Comparison of ENCODE assay signal across 10 cellular contexts in the genomic region with DNA sequence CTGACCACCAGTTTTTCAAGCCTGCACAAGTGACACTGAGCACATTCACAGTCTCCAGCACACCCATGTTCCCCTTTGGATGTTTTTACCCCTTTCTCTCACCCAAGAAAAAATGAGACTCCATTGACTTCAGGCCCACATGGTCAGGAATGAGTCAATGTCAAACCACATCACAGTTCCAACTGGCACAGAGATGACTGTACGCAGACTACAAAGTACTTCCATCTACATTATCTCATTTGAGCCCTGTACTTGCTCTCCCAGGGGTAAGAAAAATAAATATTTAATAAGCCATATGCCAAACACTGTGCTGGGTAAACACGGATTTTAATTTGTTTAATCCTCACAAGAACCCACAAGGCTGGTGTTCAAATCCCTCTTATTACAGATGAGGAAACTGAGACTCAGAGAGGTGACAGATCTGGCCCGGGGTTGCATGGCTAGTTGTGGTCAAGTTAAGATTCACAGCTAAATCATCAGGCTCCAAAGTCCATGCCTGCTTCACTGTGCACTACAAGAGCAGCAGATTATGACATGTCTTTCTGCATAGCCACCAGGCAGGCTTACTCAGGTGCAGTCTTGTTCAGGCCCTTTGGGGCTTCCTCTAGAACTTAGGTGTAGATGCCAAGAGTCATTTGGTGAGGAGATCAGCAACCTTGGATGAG.
DNase-seq lines count a peak whose midpoint lies in the region; ATAC-seq lines count a peak whose summit lies in the region.
"Had no signal": no experiment of that assay in that cellular context is flagged by ENCODE, and none has a peak within 500 bp of the region (broad histone marks: within the 10 kb centered on the region; RNA-seq: fewer than 3 reads in every experiment).

No MANE protein-coding gene starts in this region.

- no peaks in the 10 kb centered on the region for H3K36me3 ChIP-seq in mesendoderm (ENCODE audit: control insufficient read depth, insufficient read depth, low read length)

- no peak overlapping the region for H2BK120ac ChIP-seq in mesendoderm (ENCODE audit: low read depth, low read length)

- no peak overlapping the region for H3K18ac ChIP-seq in mesendoderm (ENCODE audit: low read length)

- no peak overlapping the region for H3K4me2 ChIP-seq in mesendoderm (ENCODE audit: low read length)

- H2BK5ac ChIP-seq in mesendoderm (ENCODE audit: low read length), result no peak overlapping the region

- H4K5ac ChIP-seq in mesendoderm (ENCODE audit: low read length), result no peak overlapping the region

- H2BK15ac ChIP-seq in mesendoderm (replicated peaks; ENCODE audit: low read depth), result no peak overlapping the region

- H4K8ac ChIP-seq in mesendoderm (ENCODE audit: low read depth, low read length), result no peak overlapping the region

- no peak overlapping the region for H3K23ac ChIP-seq in mesendoderm (ENCODE audit: low read length)

- H3K79me1 ChIP-seq in mesendoderm (ENCODE audit: low read length), result no peaks in the 10 kb centered on the region

- H3K9ac ChIP-seq in mesendoderm (ENCODE audit: low read length), result no peak overlapping the region

- H3K27me3 ChIP-seq in mesendoderm (ENCODE audit: insufficient read depth, low read length, poor library complexity), result no peaks in the 10 kb centered on the region

- H3K79me2 ChIP-seq in mesendoderm (ENCODE audit: control insufficient read depth, insufficient read depth, low read length), result no peaks in the 10 kb centered on the region

- DNase-seq in stimulated activated CD4-positive, alpha-beta T cell treated with anti-CD3 and anti-CD28 coated beads, Interleukin-15, amount 100 ng/mL, for 48 hours (ENCODE audit: low read depth in 2 of 2), result peak; percentile 7 to 24
- no peak for DNase-seq in stimulated activated CD4-positive, alpha-beta T cell treated with anti-CD3 and anti-CD28 coated beads, Interleukin-4, amount 100 ng/mL, for 1 hour
- peak; percentile 46 for DNase-seq in NCI-H69 (lab: John Stamatoyannopoulos, UW)
- no peak for DNase-seq in GDM1 (lab: John Stamatoyannopoulos, UW)
- no peak for DNase-seq in pons (ENCODE audit: low spot score)
- DNase-seq in stimulated activated naive CD4-positive, alpha-beta T cell (lab: John Stamatoyannopoulos, UW), result no peak
- DNase-seq in mesendoderm, result no peak
- DNase-seq: central memory CD4-positive, alpha-beta T cell had no signal

- ATAC-seq in HG02763 (IDR thresholded peaks at IDR 0.05; ENCODE audit: unreplicated experiment), result peak; percentile 90
- ATAC-seq: K562 had no signal

- H3K4me1 ChIP-seq in mesendoderm (ENCODE audit: control insufficient read depth, low read depth, low read length), result no peaks in the 10 kb centered on the region

- H3K27ac ChIP-seq in mesendoderm (ENCODE audit: low read depth, low read length), result no peak overlapping the region

- H2AK5ac ChIP-seq in mesendoderm (ENCODE audit: low read length), result no peak overlapping the region

- no peak overlapping the region for H3K4ac ChIP-seq in mesendoderm (ENCODE audit: low read depth, low read length)

- no peak overlapping the region for H3K56ac ChIP-seq in mesendoderm (ENCODE audit: low read length)

- WGBS in mesendoderm (ENCODE audit: extremely low coverage, insufficient coverage, low lambda C conversion rate), result no CpG with 5 or more reads among the region's 3 CpGs

- H3K4me3 ChIP-seq in mesendoderm (ENCODE audit: low read length), result no peak overlapping the region
- H3K4me3 ChIP-seq: K562 had no signal

Comparison
In these comparisons a context has a peak if more than half of its experiments do, and no peak if none do; other contexts are left out.
1. DNase-seq: peak in stimulated activated CD4-positive, alpha-beta T cell treated with anti-CD3 and anti-CD28 coated beads, Interleukin-15, amount 100 ng/mL, for 48 hours (2 of 2) and NCI-H69 (single experiment); none in stimulated activated CD4-positive, alpha-beta T cell treated with anti-CD3 and anti-CD28 coated beads, Interleukin-4, amount 100 ng/mL, for 1 hour (single experiment), GDM1 (single experiment), pons (single experiment), stimulated activated naive CD4-positive, alpha-beta T cell (0 of 6) and mesendoderm (single experiment).